ENCODE assay signal across 22 cellular contexts in the genomic region with DNA sequence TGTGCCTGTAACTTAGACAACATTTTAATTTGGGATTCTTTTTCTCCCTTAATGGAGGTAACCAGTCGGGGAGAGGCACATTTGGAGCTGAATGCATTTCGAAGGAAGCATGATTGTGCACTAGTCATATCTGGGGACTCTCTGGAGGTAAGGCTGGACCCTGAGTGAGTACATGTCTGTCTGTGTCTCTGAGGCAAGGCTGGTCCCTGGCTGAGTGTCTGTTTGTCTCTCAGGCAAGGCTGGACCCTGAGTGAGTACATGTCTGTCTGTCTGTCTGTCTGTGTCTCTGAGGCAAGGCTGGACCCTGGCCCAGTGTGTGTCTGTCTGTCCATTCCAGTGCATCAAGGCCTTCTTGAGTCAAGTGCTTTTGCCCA.
"Had no signal": no experiment of that assay in that cellular context is flagged by ENCODE, and none has a peak within 500 bp of the region (broad histone marks: within the 10 kb centered on the region; RNA-seq: fewer than 3 reads in every experiment).

No MANE protein-coding gene starts in this region.

- H3K4me1 ChIP-seq: heart left ventricle, prostate gland had no signal

- H3K4me3 ChIP-seq: dorsolateral prefrontal cortex, heart left ventricle, prostate gland, thoracic aorta had no signal

- H3K27ac Mint-ChIP-seq: activated naive CD8-positive, alpha-beta T cell treated with anti-CD3 and anti-CD28 coated beads for 36 hours; activated T-helper 2 cell treated with anti-CD3 and anti-CD28 coated beads, Interferon-gamma antibody, Interleukin-2, Interleukin-4, amounts not matched to agents 10 μg/mL and 5 μg/mL and 100 μg/mL, durations not matched to agents 14 hours and 24 hours and 36 hours had no signal

- H3K9ac ChIP-seq: SK-N-SH had no signal

- H3K4me1 Mint-ChIP-seq: activated naive CD8-positive, alpha-beta T cell treated with anti-CD3 and anti-CD28 coated beads for 36 hours had no signal

- H3K27ac ChIP-seq: dorsolateral prefrontal cortex, heart left ventricle, prostate gland, thoracic aorta, VCaP had no signal

- H3K27me3 Mint-ChIP-seq: activated naive CD8-positive, alpha-beta T cell treated with anti-CD3 and anti-CD28 coated beads for 36 hours; effector memory CD8-positive, alpha-beta T cell; naive B cell; type B pancreatic cell had no signal

- DNase-seq: activated CD4-positive, CD25-positive, alpha-beta regulatory T cell treated with anti-CD3 and anti-CD28 coated beads, Interleukin-2, amount 50 U/mL, for 72 hours; activated CD8-positive, alpha-beta memory T cell treated with anti-CD3 and anti-CD28 coated beads for 24 hours; activated CD8-positive, alpha-beta memory T cell treated with anti-CD3 and anti-CD28 coated beads, Interleukin-2, amount 50 U/mL, for 48 hours; activated naive CD4-positive, alpha-beta T cell; activated naive CD8-positive, alpha-beta T cell treated with anti-CD3 and anti-CD28 coated beads for 36 hours; activated T-cell treated with anti-CD3 and anti-CD28 coated beads, Interleukin-2, amount 50 U/mL, for 4 hours; central memory CD4-positive, alpha-beta T cell; dorsolateral prefrontal cortex; effector memory CD8-positive, alpha-beta T cell; heart left ventricle; naive B cell; SK-N-SH; stimulated activated CD4-positive, alpha-beta T cell treated with anti-CD3 and anti-CD28 coated beads, Interleukin-4, amount 100 ng/mL, for 1 hour; stimulated activated naive CD4-positive, alpha-beta T cell had no signal

- H3K4me2 ChIP-seq: SK-N-SH had no signal

- H3K4me3 Mint-ChIP-seq: activated naive CD8-positive, alpha-beta T cell treated with anti-CD3 and anti-CD28 coated beads for 36 hours; activated T-cell treated with anti-CD3 and anti-CD28 coated beads, Interleukin-2, amount 50 U/mL, for 4 hours; effector memory CD8-positive, alpha-beta T cell; naive B cell had no signal

- FAIRE-seq: astrocyte, colon, keratinocyte had no signal

- ATAC-seq: activated T-cell treated with anti-CD3 and anti-CD28 coated beads, Interleukin-2, amount 50 U/mL, for 4 hours; effector memory CD8-positive, alpha-beta T cell; heart left ventricle had no signal

- H3K9me3 ChIP-seq: heart left ventricle, prostate gland, SK-N-SH, thoracic aorta had no signal

- H3K27me3 ChIP-seq: dorsolateral prefrontal cortex, heart left ventricle had no signal

- H3K9me3 Mint-ChIP-seq: activated naive CD8-positive, alpha-beta T cell treated with anti-CD3 and anti-CD28 coated beads for 36 hours; activated T-cell treated with anti-CD3 and anti-CD28 coated beads, Interleukin-2, amount 50 U/mL, for 4 hours; effector memory CD8-positive, alpha-beta T cell; type B pancreatic cell had no signal
